In genomic region chr5:153714732-153715287, GRCh38 we compare ENCODE assay signal across 2 cellular contexts.
TF ChIP-seq lines count a peak whose summit lies in the region.

No MANE protein-coding gene starts in this region.

TF ChIP-seq in SK-N-SH treated with all-trans-retinoic acid at 6 μM for 48 hours, 23 proteins besides CTCF, POLR2A, EP300 and RAD21 (continued from another document):
- TF ChIP-seq, protein P1, sequence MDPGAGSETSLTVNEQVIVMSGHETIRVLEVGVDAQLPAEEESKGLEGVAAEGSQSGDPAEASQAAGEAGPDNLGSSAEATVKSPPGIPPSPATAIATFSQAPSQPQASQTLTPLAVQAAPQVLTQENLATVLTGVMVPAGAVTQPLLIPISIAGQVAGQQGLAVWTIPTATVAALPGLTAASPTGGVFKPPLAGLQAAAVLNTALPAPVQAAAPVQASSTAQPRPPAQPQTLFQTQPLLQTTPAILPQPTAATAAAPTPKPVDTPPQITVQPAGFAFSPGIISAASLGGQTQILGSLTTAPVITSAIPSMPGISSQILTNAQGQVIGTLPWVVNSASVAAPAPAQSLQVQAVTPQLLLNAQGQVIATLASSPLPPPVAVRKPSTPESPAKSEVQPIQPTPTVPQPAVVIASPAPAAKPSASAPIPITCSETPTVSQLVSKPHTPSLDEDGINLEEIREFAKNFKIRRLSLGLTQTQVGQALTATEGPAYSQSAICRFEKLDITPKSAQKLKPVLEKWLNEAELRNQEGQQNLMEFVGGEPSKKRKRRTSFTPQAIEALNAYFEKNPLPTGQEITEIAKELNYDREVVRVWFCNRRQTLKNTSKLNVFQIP (CRISPR knock-in tag; IDR thresholded peaks at IDR 0.05; ENCODE audit: borderline replicate concordance, low read depth): no peak
- TF ChIP-seq, protein P2, sequence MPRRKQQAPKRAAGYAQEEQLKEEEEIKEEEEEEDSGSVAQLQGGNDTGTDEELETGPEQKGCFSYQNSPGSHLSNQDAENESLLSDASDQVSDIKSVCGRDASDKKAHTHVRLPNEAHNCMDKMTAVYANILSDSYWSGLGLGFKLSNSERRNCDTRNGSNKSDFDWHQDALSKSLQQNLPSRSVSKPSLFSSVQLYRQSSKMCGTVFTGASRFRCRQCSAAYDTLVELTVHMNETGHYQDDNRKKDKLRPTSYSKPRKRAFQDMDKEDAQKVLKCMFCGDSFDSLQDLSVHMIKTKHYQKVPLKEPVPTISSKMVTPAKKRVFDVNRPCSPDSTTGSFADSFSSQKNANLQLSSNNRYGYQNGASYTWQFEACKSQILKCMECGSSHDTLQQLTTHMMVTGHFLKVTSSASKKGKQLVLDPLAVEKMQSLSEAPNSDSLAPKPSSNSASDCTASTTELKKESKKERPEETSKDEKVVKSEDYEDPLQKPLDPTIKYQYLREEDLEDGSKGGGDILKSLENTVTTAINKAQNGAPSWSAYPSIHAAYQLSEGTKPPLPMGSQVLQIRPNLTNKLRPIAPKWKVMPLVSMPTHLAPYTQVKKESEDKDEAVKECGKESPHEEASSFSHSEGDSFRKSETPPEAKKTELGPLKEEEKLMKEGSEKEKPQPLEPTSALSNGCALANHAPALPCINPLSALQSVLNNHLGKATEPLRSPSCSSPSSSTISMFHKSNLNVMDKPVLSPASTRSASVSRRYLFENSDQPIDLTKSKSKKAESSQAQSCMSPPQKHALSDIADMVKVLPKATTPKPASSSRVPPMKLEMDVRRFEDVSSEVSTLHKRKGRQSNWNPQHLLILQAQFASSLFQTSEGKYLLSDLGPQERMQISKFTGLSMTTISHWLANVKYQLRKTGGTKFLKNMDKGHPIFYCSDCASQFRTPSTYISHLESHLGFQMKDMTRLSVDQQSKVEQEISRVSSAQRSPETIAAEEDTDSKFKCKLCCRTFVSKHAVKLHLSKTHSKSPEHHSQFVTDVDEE (CRISPR knock-in tag; IDR thresholded peaks at IDR 0.05): no peak
- no peak for TF ChIP-seq ZFP30 (CRISPR knock-in tag; IDR thresholded peaks at IDR 0.05)
- TF ChIP-seq ESRRG (CRISPR knock-in tag; IDR thresholded peaks at IDR 0.05): no peak
- TF ChIP-seq CSDC2 (CRISPR knock-in tag; IDR thresholded peaks at IDR 0.05): no peak
- no peak for TF ChIP-seq RARB (CRISPR knock-in tag; IDR thresholded peaks at IDR 0.05)
- TF ChIP-seq ZNF70 (CRISPR knock-in tag; IDR thresholded peaks at IDR 0.05): no peak
- TF ChIP-seq ARNTL (CRISPR knock-in tag; IDR thresholded peaks at IDR 0.05; ENCODE audit: borderline replicate concordance, low read depth): no peak
- TF ChIP-seq OSR1 (CRISPR knock-in tag; IDR thresholded peaks at IDR 0.05): no peak
- no peak for TF ChIP-seq CREB5 (CRISPR knock-in tag; IDR thresholded peaks at IDR 0.05; ENCODE audit: low read depth)
TF ChIP-seq in SK-N-SH treated with all-trans-retinoic acid at 6 μM for 48 hours: peak in this region for 0.

TF ChIP-seq in WTC11, 78 proteins besides CTCF, POLR2A, EP300 and RAD21:
- TF ChIP-seq, protein P3, sequence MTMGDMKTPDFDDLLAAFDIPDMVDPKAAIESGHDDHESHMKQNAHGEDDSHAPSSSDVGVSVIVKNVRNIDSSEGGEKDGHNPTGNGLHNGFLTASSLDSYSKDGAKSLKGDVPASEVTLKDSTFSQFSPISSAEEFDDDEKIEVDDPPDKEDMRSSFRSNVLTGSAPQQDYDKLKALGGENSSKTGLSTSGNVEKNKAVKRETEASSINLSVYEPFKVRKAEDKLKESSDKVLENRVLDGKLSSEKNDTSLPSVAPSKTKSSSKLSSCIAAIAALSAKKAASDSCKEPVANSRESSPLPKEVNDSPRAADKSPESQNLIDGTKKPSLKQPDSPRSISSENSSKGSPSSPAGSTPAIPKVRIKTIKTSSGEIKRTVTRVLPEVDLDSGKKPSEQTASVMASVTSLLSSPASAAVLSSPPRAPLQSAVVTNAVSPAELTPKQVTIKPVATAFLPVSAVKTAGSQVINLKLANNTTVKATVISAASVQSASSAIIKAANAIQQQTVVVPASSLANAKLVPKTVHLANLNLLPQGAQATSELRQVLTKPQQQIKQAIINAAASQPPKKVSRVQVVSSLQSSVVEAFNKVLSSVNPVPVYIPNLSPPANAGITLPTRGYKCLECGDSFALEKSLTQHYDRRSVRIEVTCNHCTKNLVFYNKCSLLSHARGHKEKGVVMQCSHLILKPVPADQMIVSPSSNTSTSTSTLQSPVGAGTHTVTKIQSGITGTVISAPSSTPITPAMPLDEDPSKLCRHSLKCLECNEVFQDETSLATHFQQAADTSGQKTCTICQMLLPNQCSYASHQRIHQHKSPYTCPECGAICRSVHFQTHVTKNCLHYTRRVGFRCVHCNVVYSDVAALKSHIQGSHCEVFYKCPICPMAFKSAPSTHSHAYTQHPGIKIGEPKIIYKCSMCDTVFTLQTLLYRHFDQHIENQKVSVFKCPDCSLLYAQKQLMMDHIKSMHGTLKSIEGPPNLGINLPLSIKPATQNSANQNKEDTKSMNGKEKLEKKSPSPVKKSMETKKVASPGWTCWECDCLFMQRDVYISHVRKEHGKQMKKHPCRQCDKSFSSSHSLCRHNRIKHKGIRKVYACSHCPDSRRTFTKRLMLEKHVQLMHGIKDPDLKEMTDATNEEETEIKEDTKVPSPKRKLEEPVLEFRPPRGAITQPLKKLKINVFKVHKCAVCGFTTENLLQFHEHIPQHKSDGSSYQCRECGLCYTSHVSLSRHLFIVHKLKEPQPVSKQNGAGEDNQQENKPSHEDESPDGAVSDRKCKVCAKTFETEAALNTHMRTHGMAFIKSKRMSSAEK (CRISPR knock-in tag; IDR thresholded peaks at IDR 0.05; ENCODE audit: borderline replicate concordance): no peak
- TF ChIP-seq, protein P4, sequence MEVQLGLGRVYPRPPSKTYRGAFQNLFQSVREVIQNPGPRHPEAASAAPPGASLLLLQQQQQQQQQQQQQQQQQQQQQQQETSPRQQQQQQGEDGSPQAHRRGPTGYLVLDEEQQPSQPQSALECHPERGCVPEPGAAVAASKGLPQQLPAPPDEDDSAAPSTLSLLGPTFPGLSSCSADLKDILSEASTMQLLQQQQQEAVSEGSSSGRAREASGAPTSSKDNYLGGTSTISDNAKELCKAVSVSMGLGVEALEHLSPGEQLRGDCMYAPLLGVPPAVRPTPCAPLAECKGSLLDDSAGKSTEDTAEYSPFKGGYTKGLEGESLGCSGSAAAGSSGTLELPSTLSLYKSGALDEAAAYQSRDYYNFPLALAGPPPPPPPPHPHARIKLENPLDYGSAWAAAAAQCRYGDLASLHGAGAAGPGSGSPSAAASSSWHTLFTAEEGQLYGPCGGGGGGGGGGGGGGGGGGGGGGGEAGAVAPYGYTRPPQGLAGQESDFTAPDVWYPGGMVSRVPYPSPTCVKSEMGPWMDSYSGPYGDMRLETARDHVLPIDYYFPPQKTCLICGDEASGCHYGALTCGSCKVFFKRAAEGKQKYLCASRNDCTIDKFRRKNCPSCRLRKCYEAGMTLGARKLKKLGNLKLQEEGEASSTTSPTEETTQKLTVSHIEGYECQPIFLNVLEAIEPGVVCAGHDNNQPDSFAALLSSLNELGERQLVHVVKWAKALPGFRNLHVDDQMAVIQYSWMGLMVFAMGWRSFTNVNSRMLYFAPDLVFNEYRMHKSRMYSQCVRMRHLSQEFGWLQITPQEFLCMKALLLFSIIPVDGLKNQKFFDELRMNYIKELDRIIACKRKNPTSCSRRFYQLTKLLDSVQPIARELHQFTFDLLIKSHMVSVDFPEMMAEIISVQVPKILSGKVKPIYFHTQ (CRISPR knock-in tag; IDR thresholded peaks at IDR 0.05): no peak
- TF ChIP-seq ZNF512 (CRISPR knock-in tag; IDR thresholded peaks at IDR 0.05; ENCODE audit: borderline replicate concordance) (no peak), MLX (CRISPR knock-in tag; IDR thresholded peaks at IDR 0.05) (no peak), ZNF317 (CRISPR knock-in tag; IDR thresholded peaks at IDR 0.05; ENCODE audit: borderline replicate concordance, low read depth) (no peak), FOXK1 (CRISPR knock-in tag; IDR thresholded peaks at IDR 0.05) (no peak), ZMAT4 (CRISPR knock-in tag; IDR thresholded peaks at IDR 0.05) (no peak), JUN (CRISPR knock-in tag; IDR thresholded peaks at IDR 0.05) (no peak), TEAD4 (CRISPR knock-in tag; IDR thresholded peaks at IDR 0.05) (no peak), ELF4 (CRISPR knock-in tag; IDR thresholded peaks at IDR 0.05; ENCODE audit: low read depth) (no peak), E2F1 (CRISPR knock-in tag; IDR thresholded peaks at IDR 0.05) (no peak), TCF7 (CRISPR knock-in tag; IDR thresholded peaks at IDR 0.05; ENCODE audit: low read depth) (no peak), NR3C1 (CRISPR knock-in tag; conservative IDR thresholded peaks at IDR 0.05; ENCODE audit: low read depth) (no peak), ZNF281 (CRISPR knock-in tag; IDR thresholded peaks at IDR 0.05) (no peak)
- TF ChIP-seq, protein P5, sequence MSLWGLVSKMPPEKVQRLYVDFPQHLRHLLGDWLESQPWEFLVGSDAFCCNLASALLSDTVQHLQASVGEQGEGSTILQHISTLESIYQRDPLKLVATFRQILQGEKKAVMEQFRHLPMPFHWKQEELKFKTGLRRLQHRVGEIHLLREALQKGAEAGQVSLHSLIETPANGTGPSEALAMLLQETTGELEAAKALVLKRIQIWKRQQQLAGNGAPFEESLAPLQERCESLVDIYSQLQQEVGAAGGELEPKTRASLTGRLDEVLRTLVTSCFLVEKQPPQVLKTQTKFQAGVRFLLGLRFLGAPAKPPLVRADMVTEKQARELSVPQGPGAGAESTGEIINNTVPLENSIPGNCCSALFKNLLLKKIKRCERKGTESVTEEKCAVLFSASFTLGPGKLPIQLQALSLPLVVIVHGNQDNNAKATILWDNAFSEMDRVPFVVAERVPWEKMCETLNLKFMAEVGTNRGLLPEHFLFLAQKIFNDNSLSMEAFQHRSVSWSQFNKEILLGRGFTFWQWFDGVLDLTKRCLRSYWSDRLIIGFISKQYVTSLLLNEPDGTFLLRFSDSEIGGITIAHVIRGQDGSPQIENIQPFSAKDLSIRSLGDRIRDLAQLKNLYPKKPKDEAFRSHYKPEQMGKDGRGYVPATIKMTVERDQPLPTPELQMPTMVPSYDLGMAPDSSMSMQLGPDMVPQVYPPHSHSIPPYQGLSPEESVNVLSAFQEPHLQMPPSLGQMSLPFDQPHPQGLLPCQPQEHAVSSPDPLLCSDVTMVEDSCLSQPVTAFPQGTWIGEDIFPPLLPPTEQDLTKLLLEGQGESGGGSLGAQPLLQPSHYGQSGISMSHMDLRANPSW (CRISPR knock-in tag; conservative IDR thresholded peaks at IDR 0.05; ENCODE audit: low read depth): no peak
